Comparison of ENCODE assay signal across 8 cellular contexts in the genomic region with DNA sequence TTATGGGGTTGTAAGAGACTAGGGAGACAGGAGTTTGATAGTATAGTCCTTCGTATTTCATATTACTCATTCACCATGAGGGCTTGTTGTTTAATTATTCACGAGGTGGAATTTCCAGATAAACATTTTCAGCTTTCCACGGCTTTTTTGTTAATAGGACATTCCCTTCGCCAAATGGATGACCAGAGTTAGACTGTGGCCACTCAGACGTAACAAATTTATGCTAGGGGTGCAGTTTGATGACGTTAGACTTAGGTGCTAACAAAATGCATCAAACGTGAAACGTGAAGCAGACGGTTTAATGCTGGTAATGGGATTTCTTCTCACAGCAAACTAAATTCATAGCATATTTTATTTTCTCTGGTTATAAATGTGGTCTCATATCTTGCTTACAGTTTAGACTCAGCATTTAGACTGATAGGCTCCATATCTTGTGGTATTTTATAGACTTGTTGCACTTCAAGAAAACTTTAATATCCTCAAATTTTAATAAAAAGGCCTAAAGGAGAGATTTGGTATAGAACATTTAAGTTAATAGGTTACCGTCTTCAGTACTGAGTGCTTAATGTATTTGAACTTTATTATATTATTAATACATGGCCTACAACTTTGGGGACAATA. TPM values are rescaled to one million over a fixed set of nuclear protein-coding genes. Genes with fewer than 3 reads are reported as not detected.
DNase-seq lines count a peak whose midpoint lies in the region; ATAC-seq, FAIRE-seq and TF ChIP-seq lines count a peak whose summit lies in the region.

No MANE protein-coding gene starts in this region.

- TF ChIP-seq EP300 in esophagus muscularis mucosa (IDR thresholded peaks at IDR 0.05), result no peak

- H3K4me3 ChIP-seq in Peyer's patch (peak overlapping the region in 3 of 4 donors; percentile 11 to 82 (median 64)), esophagus muscularis mucosa (peak overlapping the region; percentile 78 to 88 (median 84)), small intestine (ENCODE audit: low read depth in 1 of 2, low read length in 2 of 2) (no peak overlapping the region)

- no peak for ATAC-seq in HG02970 (IDR thresholded peaks at IDR 0.05; ENCODE audit: low FRiP score, unreplicated experiment)
- no peak for ATAC-seq in GM21515 (IDR thresholded peaks at IDR 0.05; ENCODE audit: unreplicated experiment)
- no peak for ATAC-seq in HG03025 (IDR thresholded peaks at IDR 0.05; ENCODE audit: low FRiP score, unreplicated experiment)

- no peak for TF ChIP-seq CTCF in Peyer's patch (IDR thresholded peaks at IDR 0.05)
- no peak for TF ChIP-seq CTCF in esophagus muscularis mucosa (IDR thresholded peaks at IDR 0.05)

- intact Hi-C loops in esophagus muscularis mucosa (cut with DNase I), result no loop called here

- 35% methylated on average over 10 of the region's 10 CpGs for WGBS in esophagus muscularis mucosa
- 19 to 21% (median 20%) methylated on average over 10 of the region's 10 CpGs for WGBS in small intestine, 3 donors

- H3K27ac ChIP-seq in Peyer's patch, result no peak overlapping the region
- peak overlapping the region; percentile 28 to 97 (median 91) for H3K27ac ChIP-seq in esophagus muscularis mucosa (replicated peaks in 1 of 4)
- H3K27ac ChIP-seq in small intestine (ENCODE audit: low read depth in 1 of 2, low read length in 1 of 2), result no peak overlapping the region

- H3K4me1 ChIP-seq in Peyer's patch (peaks cover 0 to 31% (median 9%) of the 10 kb centered on the region in 4 donors), esophagus muscularis mucosa (peaks cover 26 to 64% (median 60%) of the 10 kb centered on the region in 4 donors), small intestine (ENCODE audit: control insufficient read depth in 2 of 2, insufficient read depth in 1 of 2, low read depth in 1 of 2, low read length in 1 of 2) (peaks cover 0 to 4% of the 10 kb centered on the region in 2 donors)

- H3K36me3 ChIP-seq in Peyer's patch, result peaks cover 0 to 30% (median 0%) of the 10 kb centered on the region in 3 donors
- peaks cover 13 to 34% (median 30%) of the 10 kb centered on the region in 4 donors for H3K36me3 ChIP-seq in esophagus muscularis mucosa
- peaks cover 6 to 10% of the 10 kb centered on the region in 2 donors for H3K36me3 ChIP-seq in small intestine (ENCODE audit: control insufficient read depth in 2 of 2, insufficient read depth in 2 of 2, low read length in 2 of 2)

- H3K27me3 ChIP-seq in Peyer's patch, result no peaks in the 10 kb centered on the region
- H3K27me3 ChIP-seq in esophagus muscularis mucosa, result no peaks in the 10 kb centered on the region
- H3K27me3 ChIP-seq in small intestine (ENCODE audit: control insufficient read depth in 2 of 2, insufficient read depth in 2 of 2, low read length in 2 of 2), result no peaks in the 10 kb centered on the region

- DNase-seq in SIG-M5 treated with dmso at 0.1 percent for 504 hours (lab: John Stamatoyannopoulos, UW; ENCODE audit: unreplicated experiment) (peak; percentile 46), SIG-M5 (lab: John Stamatoyannopoulos, UW) (no peak), Peyer's patch (no peak), esophagus muscularis mucosa (ENCODE audit: extremely low spot score) (no peak), small intestine (peak; percentile 8)

- TF ChIP-seq POLR2A in Peyer's patch (IDR thresholded peaks at IDR 0.05), result no peak
- TF ChIP-seq POLR2A in esophagus muscularis mucosa (IDR thresholded peaks at IDR 0.05; ENCODE audit: low read depth), result no peak

- H3K9me3 ChIP-seq in Peyer's patch, result no peaks in the 10 kb centered on the region
- no peaks in the 10 kb centered on the region for H3K9me3 ChIP-seq in esophagus muscularis mucosa
- H3K9me3 ChIP-seq in small intestine (ENCODE audit: control insufficient read depth, low read depth), result no peaks in the 10 kb centered on the region

- no peak for FAIRE-seq in small intestine (lab: Jason Lieb, UNC)

RNA-seq across cellular contexts. Expression of a gene that starts 2.3 kb away (rescaled TPM):
- 100 to 1,000 TPM in 1 of 4 donors, 10 to 100 TPM in 3; 35.7 to 116 (median 63.5) TPM for total RNA-seq in Peyer's patch
- total RNA-seq in esophagus muscularis mucosa, result 10 to 100 TPM; 73.0 to 89.7 (median 74.5) TPM
- 100 to 1,000 TPM in 1 of 3 donors, 10 to 100 TPM in 2; 63.3 to 101 (median 67.8) TPM for polyA plus RNA-seq in small intestine

RNA-seq across cellular contexts. Expression of a gene that starts 51.9 kb away (rescaled TPM):
- total RNA-seq in Peyer's patch (10 to 100 TPM in 2 of 4 donors, 1 to 10 TPM in 2; 2.3 to 10.7 (median 7.4) TPM), esophagus muscularis mucosa (1 to 10 TPM; 4.6 to 7.2 (median 6.6) TPM)
- 1 to 10 TPM; 3.8 to 5.7 (median 4.2) TPM for polyA plus RNA-seq in small intestine

Comparison
In these comparisons a context has a peak if more than half of its experiments do, and no peak if none do; other contexts are left out.
1. DNase-seq: peak in SIG-M5 treated with dmso at 0.1 percent for 504 hours (single experiment) and small intestine (single experiment); none in SIG-M5 (single experiment), Peyer's patch (0 of 3) and esophagus muscularis mucosa (single experiment).
2. H3K27ac ChIP-seq: peak in esophagus muscularis mucosa (4 of 4); none in Peyer's patch (0 of 4) and small intestine (0 of 2).
3. H3K4me3 ChIP-seq: peak in Peyer's patch (3 of 4) and esophagus muscularis mucosa (4 of 4); none in small intestine (0 of 2).